Comparison of ENCODE assay signal across 1 cellular context in the genomic region with DNA sequence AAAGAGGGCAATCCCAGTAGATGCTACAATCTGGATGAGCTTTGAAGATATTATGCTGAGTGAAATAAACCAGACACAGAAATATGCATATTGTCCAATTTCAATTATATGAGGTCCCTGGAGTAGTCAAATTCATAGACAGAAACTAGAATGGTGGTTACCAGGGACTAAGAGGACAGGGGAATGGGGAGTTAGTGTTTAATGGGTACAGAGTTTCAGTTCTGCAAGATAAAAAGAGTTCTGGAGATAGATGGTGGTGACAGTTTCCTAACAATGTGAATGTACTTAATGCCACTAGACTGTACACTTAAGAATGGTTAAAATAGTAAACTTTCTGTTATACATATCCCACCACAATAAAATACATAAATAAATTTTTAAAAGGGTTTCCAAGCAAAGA.
A peak's percentile ranks its signal among the peaks of the same experiment; 100 is the strongest.
TF ChIP-seq lines count a peak whose summit lies in the region.

No MANE protein-coding gene starts in this region.

TF ChIP-seq in GM12878, 131 proteins besides CTCF, POLR2A, EP300 and RAD21 (continued from another document and continues in another):
- TF ChIP-seq, protein P1, sequence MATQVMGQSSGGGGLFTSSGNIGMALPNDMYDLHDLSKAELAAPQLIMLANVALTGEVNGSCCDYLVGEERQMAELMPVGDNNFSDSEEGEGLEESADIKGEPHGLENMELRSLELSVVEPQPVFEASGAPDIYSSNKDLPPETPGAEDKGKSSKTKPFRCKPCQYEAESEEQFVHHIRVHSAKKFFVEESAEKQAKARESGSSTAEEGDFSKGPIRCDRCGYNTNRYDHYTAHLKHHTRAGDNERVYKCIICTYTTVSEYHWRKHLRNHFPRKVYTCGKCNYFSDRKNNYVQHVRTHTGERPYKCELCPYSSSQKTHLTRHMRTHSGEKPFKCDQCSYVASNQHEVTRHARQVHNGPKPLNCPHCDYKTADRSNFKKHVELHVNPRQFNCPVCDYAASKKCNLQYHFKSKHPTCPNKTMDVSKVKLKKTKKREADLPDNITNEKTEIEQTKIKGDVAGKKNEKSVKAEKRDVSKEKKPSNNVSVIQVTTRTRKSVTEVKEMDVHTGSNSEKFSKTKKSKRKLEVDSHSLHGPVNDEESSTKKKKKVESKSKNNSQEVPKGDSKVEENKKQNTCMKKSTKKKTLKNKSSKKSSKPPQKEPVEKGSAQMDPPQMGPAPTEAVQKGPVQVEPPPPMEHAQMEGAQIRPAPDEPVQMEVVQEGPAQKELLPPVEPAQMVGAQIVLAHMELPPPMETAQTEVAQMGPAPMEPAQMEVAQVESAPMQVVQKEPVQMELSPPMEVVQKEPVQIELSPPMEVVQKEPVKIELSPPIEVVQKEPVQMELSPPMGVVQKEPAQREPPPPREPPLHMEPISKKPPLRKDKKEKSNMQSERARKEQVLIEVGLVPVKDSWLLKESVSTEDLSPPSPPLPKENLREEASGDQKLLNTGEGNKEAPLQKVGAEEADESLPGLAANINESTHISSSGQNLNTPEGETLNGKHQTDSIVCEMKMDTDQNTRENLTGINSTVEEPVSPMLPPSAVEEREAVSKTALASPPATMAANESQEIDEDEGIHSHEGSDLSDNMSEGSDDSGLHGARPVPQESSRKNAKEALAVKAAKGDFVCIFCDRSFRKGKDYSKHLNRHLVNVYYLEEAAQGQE (IDR thresholded peaks at IDR 0.05; ENCODE audit: low read depth, low read length) = no peak
- TF ChIP-seq RFX5 (IDR thresholded peaks at IDR 0.05; ENCODE audit: low read depth, low read length) (no peak), CREM (IDR thresholded peaks at IDR 0.05; ENCODE audit: low read depth) (no peak), YY1 (IDR thresholded peaks at IDR 0.05; ENCODE audit: low read depth, low read length) (no peak), YBX1 (IDR thresholded peaks at IDR 0.05) (no peak), BCL11A (IDR thresholded peaks at IDR 0.05; ENCODE audit: low read depth, low read length) (0 out of 2 replicates have a peak, but pooled peaks have one; percentile 21), SUZ12 (IDR thresholded peaks at IDR 0.05; ENCODE audit: unreplicated experiment) (no peak), ATF2 (IDR thresholded peaks at IDR 0.05; ENCODE audit: low read length) (no peak), HCFC1 (IDR thresholded peaks at IDR 0.05; ENCODE audit: low read length) (no peak), IKZF2 (IDR thresholded peaks at IDR 0.05) (peak; percentile 61 to 63; a peak in 3 of 4 replicates), BHLHE40 (IDR thresholded peaks at IDR 0.05; ENCODE audit: borderline replicate concordance in 1 of 2, low read depth in 2 of 2, low read length in 1 of 2) (no peak), RELA (IDR thresholded peaks at IDR 0.05; ENCODE audit: borderline replicate concordance, partially characterized antibody) (no peak), PKNOX1 (IDR thresholded peaks at IDR 0.05) (no peak), NR2F1 (conservative IDR thresholded peaks at IDR 0.05) (peak; percentile 22; the same call in 1 of the 2 replicates), JUND (IDR thresholded peaks at IDR 0.05; ENCODE audit: low read depth, low read length) (no peak), BRCA1 (IDR thresholded peaks at IDR 0.05; ENCODE audit: low read depth, low read length) (no peak), TCF7 (IDR thresholded peaks at IDR 0.05; ENCODE audit: borderline replicate concordance) (peak; percentile 48; the same call in 1 of the 2 replicates), TAF1 (IDR thresholded peaks at IDR 0.05; ENCODE audit: borderline replicate concordance, low read depth, low read length) (no peak), IRF4 (IDR thresholded peaks at IDR 0.05; ENCODE audit: low read depth, low read length) (no peak), MYB (IDR thresholded peaks at IDR 0.05; ENCODE audit: borderline replicate concordance, low read depth, low read length) (no peak), ZNF687 (IDR thresholded peaks at IDR 0.05) (no peak), JUNB (IDR thresholded peaks at IDR 0.05) (peak; percentile 15; the same call in 1 of the 2 replicates), FOS (IDR thresholded peaks at IDR 0.05; ENCODE audit: borderline replicate concordance, extremely low read depth, insufficient read length) (no peak), ZNF217 (IDR thresholded peaks at IDR 0.05) (no peak), POLR2AphosphoS5 (IDR thresholded peaks at IDR 0.05; ENCODE audit: low read length) (no peak), SRF (IDR thresholded peaks at IDR 0.05; ENCODE audit: low read depth in 2 of 2, low read length in 2 of 2) (no peak), ZNF274 (IDR thresholded peaks at IDR 0.05; ENCODE audit: insufficient read depth, insufficient read length) (no peak), DPF2 (IDR thresholded peaks at IDR 0.05) (0 out of 2 replicates have a peak, but pooled peaks have one; percentile 35), SMAD1 (IDR thresholded peaks at IDR 0.05; ENCODE audit: low read depth, partially characterized antibody) (no peak), ZNF207 (IDR thresholded peaks at IDR 0.05; ENCODE audit: borderline replicate concordance) (no peak), ZNF24 (IDR thresholded peaks at IDR 0.05) (peak; percentile 38; the same call in 1 of the 2 replicates), KDM1A (IDR thresholded peaks at IDR 0.05; ENCODE audit: borderline replicate concordance) (no peak), IKZF1 (conservative IDR thresholded peaks at IDR 0.05) (0 out of 2 replicates have a peak, but pooled peaks have one; percentile 33), SPI1 (IDR thresholded peaks at IDR 0.05; ENCODE audit: borderline replicate concordance, insufficient read depth, low read depth, low read length) (peak; percentile 61; the same call in 1 of the 2 replicates), SREBF2 (IDR thresholded peaks at IDR 0.05; ENCODE audit: low read length) (no peak), MEF2A (IDR thresholded peaks at IDR 0.05; ENCODE audit: insufficient read depth, low read depth, low read length) (no peak), MYC (IDR thresholded peaks at IDR 0.05; ENCODE audit: insufficient read depth, insufficient read length, insufficient replicate concordance, low read length, severe bottlenecking) (no peak), RUNX3 (IDR thresholded peaks at IDR 0.05; ENCODE audit: low read length) (peak; percentile 56)
- TF ChIP-seq, protein P2, sequence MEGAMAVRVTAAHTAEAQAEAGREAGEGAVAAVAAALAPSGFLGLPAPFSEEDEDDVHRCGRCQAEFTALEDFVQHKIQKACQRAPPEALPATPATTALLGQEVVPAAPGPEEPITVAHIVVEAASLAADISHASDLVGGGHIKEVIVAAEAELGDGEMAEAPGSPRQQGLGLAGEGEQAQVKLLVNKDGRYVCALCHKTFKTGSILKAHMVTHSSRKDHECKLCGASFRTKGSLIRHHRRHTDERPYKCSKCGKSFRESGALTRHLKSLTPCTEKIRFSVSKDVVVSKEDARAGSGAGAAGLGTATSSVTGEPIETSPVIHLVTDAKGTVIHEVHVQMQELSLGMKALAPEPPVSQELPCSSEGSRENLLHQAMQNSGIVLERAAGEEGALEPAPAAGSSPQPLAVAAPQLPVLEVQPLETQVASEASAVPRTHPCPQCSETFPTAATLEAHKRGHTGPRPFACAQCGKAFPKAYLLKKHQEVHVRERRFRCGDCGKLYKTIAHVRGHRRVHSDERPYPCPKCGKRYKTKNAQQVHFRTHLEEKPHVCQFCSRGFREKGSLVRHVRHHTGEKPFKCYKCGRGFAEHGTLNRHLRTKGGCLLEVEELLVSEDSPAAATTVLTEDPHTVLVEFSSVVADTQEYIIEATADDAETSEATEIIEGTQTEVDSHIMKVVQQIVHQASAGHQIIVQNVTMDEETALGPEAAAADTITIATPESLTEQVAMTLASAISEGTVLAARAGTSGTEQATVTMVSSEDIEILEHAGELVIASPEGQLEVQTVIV (IDR thresholded peaks at IDR 0.05; ENCODE audit: borderline replicate concordance, partially characterized antibody) = no peak
- TF ChIP-seq, protein P3, sequence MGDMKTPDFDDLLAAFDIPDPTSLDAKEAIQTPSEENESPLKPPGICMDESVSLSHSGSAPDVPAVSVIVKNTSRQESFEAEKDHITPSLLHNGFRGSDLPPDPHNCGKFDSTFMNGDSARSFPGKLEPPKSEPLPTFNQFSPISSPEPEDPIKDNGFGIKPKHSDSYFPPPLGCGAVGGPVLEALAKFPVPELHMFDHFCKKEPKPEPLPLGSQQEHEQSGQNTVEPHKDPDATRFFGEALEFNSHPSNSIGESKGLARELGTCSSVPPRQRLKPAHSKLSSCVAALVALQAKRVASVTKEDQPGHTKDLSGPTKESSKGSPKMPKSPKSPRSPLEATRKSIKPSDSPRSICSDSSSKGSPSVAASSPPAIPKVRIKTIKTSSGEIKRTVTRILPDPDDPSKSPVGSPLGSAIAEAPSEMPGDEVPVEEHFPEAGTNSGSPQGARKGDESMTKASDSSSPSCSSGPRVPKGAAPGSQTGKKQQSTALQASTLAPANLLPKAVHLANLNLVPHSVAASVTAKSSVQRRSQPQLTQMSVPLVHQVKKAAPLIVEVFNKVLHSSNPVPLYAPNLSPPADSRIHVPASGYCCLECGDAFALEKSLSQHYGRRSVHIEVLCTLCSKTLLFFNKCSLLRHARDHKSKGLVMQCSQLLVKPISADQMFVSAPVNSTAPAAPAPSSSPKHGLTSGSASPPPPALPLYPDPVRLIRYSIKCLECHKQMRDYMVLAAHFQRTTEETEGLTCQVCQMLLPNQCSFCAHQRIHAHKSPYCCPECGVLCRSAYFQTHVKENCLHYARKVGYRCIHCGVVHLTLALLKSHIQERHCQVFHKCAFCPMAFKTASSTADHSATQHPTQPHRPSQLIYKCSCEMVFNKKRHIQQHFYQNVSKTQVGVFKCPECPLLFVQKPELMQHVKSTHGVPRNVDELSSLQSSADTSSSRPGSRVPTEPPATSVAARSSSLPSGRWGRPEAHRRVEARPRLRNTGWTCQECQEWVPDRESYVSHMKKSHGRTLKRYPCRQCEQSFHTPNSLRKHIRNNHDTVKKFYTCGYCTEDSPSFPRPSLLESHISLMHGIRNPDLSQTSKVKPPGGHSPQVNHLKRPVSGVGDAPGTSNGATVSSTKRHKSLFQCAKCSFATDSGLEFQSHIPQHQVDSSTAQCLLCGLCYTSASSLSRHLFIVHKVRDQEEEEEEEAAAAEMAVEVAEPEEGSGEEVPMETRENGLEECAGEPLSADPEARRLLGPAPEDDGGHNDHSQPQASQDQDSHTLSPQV (IDR thresholded peaks at IDR 0.05) = no peak
- TF ChIP-seq, protein P4, sequence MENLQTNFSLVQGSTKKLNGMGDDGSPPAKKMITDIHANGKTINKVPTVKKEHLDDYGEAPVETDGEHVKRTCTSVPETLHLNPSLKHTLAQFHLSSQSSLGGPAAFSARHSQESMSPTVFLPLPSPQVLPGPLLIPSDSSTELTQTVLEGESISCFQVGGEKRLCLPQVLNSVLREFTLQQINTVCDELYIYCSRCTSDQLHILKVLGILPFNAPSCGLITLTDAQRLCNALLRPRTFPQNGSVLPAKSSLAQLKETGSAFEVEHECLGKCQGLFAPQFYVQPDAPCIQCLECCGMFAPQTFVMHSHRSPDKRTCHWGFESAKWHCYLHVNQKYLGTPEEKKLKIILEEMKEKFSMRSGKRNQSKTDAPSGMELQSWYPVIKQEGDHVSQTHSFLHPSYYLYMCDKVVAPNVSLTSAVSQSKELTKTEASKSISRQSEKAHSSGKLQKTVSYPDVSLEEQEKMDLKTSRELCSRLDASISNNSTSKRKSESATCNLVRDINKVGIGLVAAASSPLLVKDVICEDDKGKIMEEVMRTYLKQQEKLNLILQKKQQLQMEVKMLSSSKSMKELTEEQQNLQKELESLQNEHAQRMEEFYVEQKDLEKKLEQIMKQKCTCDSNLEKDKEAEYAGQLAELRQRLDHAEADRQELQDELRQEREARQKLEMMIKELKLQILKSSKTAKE (IDR thresholded peaks at IDR 0.05; ENCODE audit: low read depth, poor library complexity, severe bottlenecking) = peak; percentile 47
